ENCODE assay signal across 1 cellular context in genomic region chr7:128740996-128741395, GRCh38.
TF ChIP-seq lines count a peak whose summit lies in the region.

No MANE protein-coding gene starts in this region.

TF ChIP-seq in neural cell, 6 proteins besides CTCF, POLR2A, EP300 and RAD21 (continued from another document):
- TF ChIP-seq REST (IDR thresholded peaks at IDR 0.05; ENCODE audit: borderline replicate concordance), result no peak
TF ChIP-seq in neural cell: peak in this region for 0.
